1 cellular context compared by ENCODE assay signal in genomic region chr20:35467339-35468224, GRCh38.
TF ChIP-seq lines count a peak whose summit lies in the region.

No MANE protein-coding gene starts in this region.

TF ChIP-seq in HepG2, 621 proteins besides CTCF, POLR2A, EP300 and RAD21 (continued from another document and continues in another):
- TF ChIP-seq FUBP1 (CRISPR knock-in tag; IDR thresholded peaks at IDR 0.05; ENCODE audit: borderline replicate concordance) (no peak; the same call in 1 of the 2 replicates), NFYC (CRISPR knock-in tag; IDR thresholded peaks at IDR 0.05) (no peak), ZNF687 (CRISPR knock-in tag; IDR thresholded peaks at IDR 0.05) (peak; percentile 73), KAT2B (IDR thresholded peaks at IDR 0.05; ENCODE audit: borderline replicate concordance, low read depth, low read length) (no peak), SIN3A (IDR thresholded peaks at IDR 0.05; ENCODE audit: borderline replicate concordance, low read depth, low read length) (peak; percentile 31; the same call in 1 of the 2 replicates), ZNF350 (CRISPR knock-in tag; IDR thresholded peaks at IDR 0.05; ENCODE audit: borderline replicate concordance, low read depth) (no peak), KDM2A (CRISPR knock-in tag; IDR thresholded peaks at IDR 0.05; ENCODE audit: borderline replicate concordance, low read depth) (0 out of 2 replicates have a peak, but pooled peaks have one; percentile 9), GPBP1L1 (CRISPR knock-in tag; IDR thresholded peaks at IDR 0.05) (no peak), TRIM24 (CRISPR knock-in tag; IDR thresholded peaks at IDR 0.05) (no peak), ZBTB4 (CRISPR knock-in tag; IDR thresholded peaks at IDR 0.05; ENCODE audit: borderline replicate concordance) (0 out of 2 replicates have a peak, but pooled peaks have one; percentile 16), ZNF460 (CRISPR knock-in tag; IDR thresholded peaks at IDR 0.05; ENCODE audit: borderline replicate concordance) (no peak; the same call in 1 of the 2 replicates), ZNF782 (CRISPR knock-in tag; IDR thresholded peaks at IDR 0.05; ENCODE audit: borderline replicate concordance) (no peak), KLF15 (CRISPR knock-in tag; IDR thresholded peaks at IDR 0.05; ENCODE audit: borderline replicate concordance) (no peak; the same call in 1 of the 2 replicates), ZNF530 (CRISPR knock-in tag; IDR thresholded peaks at IDR 0.05; ENCODE audit: low read depth) (no peak), BCL6 (CRISPR knock-in tag; IDR thresholded peaks at IDR 0.05) (peak; percentile 68), CEBPZ (IDR thresholded peaks at IDR 0.05; ENCODE audit: low read length) (no peak), GABPB1 (CRISPR knock-in tag; IDR thresholded peaks at IDR 0.05) (peak; percentile 53), ZNF207 (IDR thresholded peaks at IDR 0.05; ENCODE audit: borderline replicate concordance) (no peak), ATF7 (IDR thresholded peaks at IDR 0.05) (0 out of 2 replicates have a peak, but pooled peaks have one; percentile 10), ATF7 (CRISPR knock-in tag; IDR thresholded peaks at IDR 0.05) (peak; percentile 68; the same call in 1 of the 2 replicates), ZNF672 (CRISPR knock-in tag; IDR thresholded peaks at IDR 0.05) (no peak), ZNF407 (CRISPR knock-in tag; IDR thresholded peaks at IDR 0.05; ENCODE audit: not compliant biosample characterization) (peak; percentile 84), ZNF670 (CRISPR knock-in tag; IDR thresholded peaks at IDR 0.05; ENCODE audit: borderline replicate concordance) (no peak), PAWR (CRISPR knock-in tag; IDR thresholded peaks at IDR 0.05; ENCODE audit: borderline replicate concordance) (no peak), KDM5A (IDR thresholded peaks at IDR 0.05; ENCODE audit: borderline replicate concordance, low read length) (peak; percentile 45; the same call in 1 of the 2 replicates), ZNF343 (CRISPR knock-in tag; IDR thresholded peaks at IDR 0.05) (no peak), ZNF598 (CRISPR knock-in tag; IDR thresholded peaks at IDR 0.05; ENCODE audit: borderline replicate concordance) (0 out of 2 replicates have a peak, but pooled peaks have one; percentile 51)
